11 cellular contexts compared by ENCODE assay signal in the genomic region with DNA sequence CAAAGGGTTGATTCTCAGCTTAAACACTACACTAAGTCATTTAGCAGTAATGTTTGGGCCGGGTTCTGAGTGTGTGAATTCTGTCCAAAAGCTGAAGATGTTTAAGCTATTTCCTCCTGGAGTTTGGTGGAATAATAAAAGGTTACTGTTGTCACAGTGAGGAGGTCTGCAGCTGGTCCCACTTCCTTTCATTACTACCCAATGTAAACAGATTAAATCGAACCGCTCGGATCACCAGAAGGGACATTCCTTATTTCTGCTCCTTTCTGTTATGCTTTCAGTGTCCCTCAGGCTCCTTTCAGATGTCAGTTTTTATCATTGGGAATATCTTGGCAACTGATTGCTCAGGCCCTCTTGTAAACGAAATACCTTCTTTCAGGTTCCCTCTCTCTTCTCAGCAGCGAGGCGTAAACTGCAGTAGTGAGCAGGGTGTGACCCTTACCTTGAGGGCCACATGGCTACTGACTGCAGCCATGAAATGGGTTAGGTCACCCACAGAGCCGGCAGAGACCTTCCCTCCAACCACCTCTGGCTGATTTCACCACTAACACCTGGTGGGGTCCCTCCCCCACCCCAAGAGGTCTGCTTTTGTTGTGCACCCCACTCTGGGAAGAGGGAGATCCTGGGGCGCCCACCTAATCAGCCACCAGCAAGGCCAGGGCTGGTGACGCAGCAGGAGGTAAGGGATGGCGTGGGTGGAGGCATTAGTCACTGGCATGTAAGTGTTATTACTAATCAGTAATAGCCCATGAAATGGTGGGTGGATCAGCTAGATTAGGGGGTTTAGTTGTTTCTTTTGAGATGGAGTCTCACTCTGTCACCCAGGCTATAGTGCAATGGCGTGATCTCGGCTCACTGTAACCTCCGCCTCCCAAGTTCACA.
A peak's percentile ranks its signal among the peaks of the same experiment; 100 is the strongest.
DNase-seq lines count a peak whose midpoint lies in the region; ATAC-seq, FAIRE-seq and TF ChIP-seq lines count a peak whose summit lies in the region.
"Had no signal": no experiment of that assay in that cellular context is flagged by ENCODE, and none has a peak within 500 bp of the region (broad histone marks: within the 10 kb centered on the region; RNA-seq: fewer than 3 reads in every experiment).

No MANE protein-coding gene starts in this region.

- H3K36me3 ChIP-seq in keratinocyte (ENCODE audit: control insufficient read depth in 2 of 2, extremely low read depth in 1 of 2, insufficient read depth in 2 of 2, low read length in 2 of 2) (peaks cover 8 to 14% of the 10 kb centered on the region in 2 experiments), mesendoderm (ENCODE audit: control insufficient read depth, insufficient read depth, low read length) (no peaks in the 10 kb centered on the region)

- no peak overlapping the region for H2BK120ac ChIP-seq in mesendoderm (ENCODE audit: low read depth, low read length)

- H3K9ac ChIP-seq in keratinocyte (ENCODE audit: control insufficient read depth, extremely low read depth, insufficient read depth, low read length) (no peak overlapping the region), mesendoderm (ENCODE audit: low read length) (no peak overlapping the region)
- H3K9ac ChIP-seq: BLaER1 had no signal

- no peak overlapping the region for H3K23ac ChIP-seq in mesendoderm (ENCODE audit: low read length)

- H3K4me1 ChIP-seq in keratinocyte (ENCODE audit: control insufficient read depth, extremely low read depth, insufficient read depth, low read length) (peaks cover 12% of the 10 kb centered on the region), mesendoderm (ENCODE audit: control insufficient read depth, low read depth, low read length) (no peaks in the 10 kb centered on the region)
- H3K4me1 ChIP-seq: BLaER1 had no signal

- no peak overlapping the region for H2AK5ac ChIP-seq in mesendoderm (ENCODE audit: low read length)

- no peak overlapping the region for H3K4me3 ChIP-seq in keratinocyte (ENCODE audit: control insufficient read depth in 2 of 3, extremely low read depth in 1 of 3, insufficient read depth in 2 of 3, low read depth in 1 of 3, low read length in 3 of 3)
- no peak overlapping the region for H3K4me3 ChIP-seq in mesendoderm (ENCODE audit: low read length)
- H3K4me3 ChIP-seq: BLaER1, lung had no signal

- H3K4me2 ChIP-seq in keratinocyte (ENCODE audit: control insufficient read depth, extremely low read depth, insufficient read depth, low read depth, low read length) (peak overlapping the region; percentile 39), mesendoderm (ENCODE audit: low read length) (no peak overlapping the region)
- H3K4me2 ChIP-seq: BLaER1 had no signal

- H4K5ac ChIP-seq in mesendoderm (ENCODE audit: low read length) = no peak overlapping the region

- no peak overlapping the region for H3K4ac ChIP-seq in mesendoderm (ENCODE audit: low read depth, low read length)

- H3K79me2 ChIP-seq in keratinocyte (ENCODE audit: control insufficient read depth, insufficient read depth, low read length) (no peaks in the 10 kb centered on the region), mesendoderm (ENCODE audit: control insufficient read depth, insufficient read depth, low read length) (no peaks in the 10 kb centered on the region)

- H2BK15ac ChIP-seq in mesendoderm (replicated peaks; ENCODE audit: low read depth) = no peak overlapping the region

- H3K9me3 ChIP-seq in keratinocyte (ENCODE audit: control insufficient read depth, low read depth, low read length) = no peaks in the 10 kb centered on the region

- H3K56ac ChIP-seq in mesendoderm (ENCODE audit: low read length) = no peak overlapping the region

- H3K36me3 Mint-ChIP-seq in activated CD8-positive, alpha-beta memory T cell treated with anti-CD3 and anti-CD28 coated beads, Interleukin-2, amount 10 ng/mL, durations not matched to agents 7 days and 5 days = peaks cover 17% of the 10 kb centered on the region
- peaks cover 16% of the 10 kb centered on the region for H3K36me3 Mint-ChIP-seq in stimulated activated effector memory CD8-positive, alpha-beta T cell treated with anti-CD3 and anti-CD28 coated beads, Interleukin-12 subunit alpha, Interleukin-12 subunit beta, amount 100 ng/mL, for 72 hours

- H3K4me3 Mint-ChIP-seq in activated CD8-positive, alpha-beta memory T cell treated with anti-CD3 and anti-CD28 coated beads, Interleukin-2, amount 10 ng/mL, durations not matched to agents 7 days and 5 days = no peak overlapping the region
- no peak overlapping the region for H3K4me3 Mint-ChIP-seq in stimulated activated effector memory CD8-positive, alpha-beta T cell treated with anti-CD3 and anti-CD28 coated beads, Interleukin-12 subunit alpha, Interleukin-12 subunit beta, amount 100 ng/mL, for 72 hours

- FAIRE-seq in keratinocyte (lab: Jason Lieb, UNC) = no peak

- H2BK5ac ChIP-seq in mesendoderm (ENCODE audit: low read length) = no peak overlapping the region

- no peaks in the 10 kb centered on the region for H3K9me3 Mint-ChIP-seq in activated CD8-positive, alpha-beta memory T cell treated with anti-CD3 and anti-CD28 coated beads, Interleukin-2, amount 10 ng/mL, durations not matched to agents 7 days and 5 days (ENCODE audit: low read depth)
- no peaks in the 10 kb centered on the region for H3K9me3 Mint-ChIP-seq in stimulated activated effector memory CD8-positive, alpha-beta T cell treated with anti-CD3 and anti-CD28 coated beads, Interleukin-12 subunit alpha, Interleukin-12 subunit beta, amount 100 ng/mL, for 72 hours

- dilution Hi-C loops in keratinocyte (cut with MboI; ENCODE audit: extremely low pct_ligation_motif_present, low sequenced_read_pairs) = no loop called here

- H3K27ac ChIP-seq in keratinocyte (ENCODE audit: control insufficient read depth, insufficient read depth, low read length) (peak overlapping the region; percentile 70), mesendoderm (ENCODE audit: low read depth, low read length) (no peak overlapping the region)
- H3K27ac ChIP-seq: BLaER1 had no signal

- no peak overlapping the region for H3K27ac Mint-ChIP-seq in activated CD8-positive, alpha-beta memory T cell treated with anti-CD3 and anti-CD28 coated beads, Interleukin-2, amount 10 ng/mL, durations not matched to agents 7 days and 5 days
- H3K27ac Mint-ChIP-seq in stimulated activated effector memory CD8-positive, alpha-beta T cell treated with anti-CD3 and anti-CD28 coated beads, Interleukin-12 subunit alpha, Interleukin-12 subunit beta, amount 100 ng/mL, for 72 hours = peak overlapping the region; percentile 48

- H3K18ac ChIP-seq in mesendoderm (ENCODE audit: low read length) = no peak overlapping the region

- ATAC-seq in activated CD8-positive, alpha-beta memory T cell treated with anti-CD3 and anti-CD28 coated beads, Interleukin-2, amount 10 ng/mL, durations not matched to agents 7 days and 5 days = no peak
- peak; percentile 89 for ATAC-seq in stimulated activated effector memory CD8-positive, alpha-beta T cell treated with anti-CD3 and anti-CD28 coated beads, Interleukin-12 subunit alpha, Interleukin-12 subunit beta, amount 100 ng/mL, for 72 hours

- no peak overlapping the region for H2AFZ ChIP-seq in keratinocyte (ENCODE audit: control insufficient read depth, low read length)

- no peaks in the 10 kb centered on the region for H3K4me1 Mint-ChIP-seq in activated CD8-positive, alpha-beta memory T cell treated with anti-CD3 and anti-CD28 coated beads, Interleukin-2, amount 10 ng/mL, durations not matched to agents 7 days and 5 days
- peaks cover 8% of the 10 kb centered on the region for H3K4me1 Mint-ChIP-seq in stimulated activated effector memory CD8-positive, alpha-beta T cell treated with anti-CD3 and anti-CD28 coated beads, Interleukin-12 subunit alpha, Interleukin-12 subunit beta, amount 100 ng/mL, for 72 hours

- CTCF ChIA-PET in activated CD8-positive, alpha-beta memory T cell treated with anti-CD3 and anti-CD28 coated beads, Interleukin-2, amount 10 ng/mL, durations not matched to agents 7 days and 5 days (lab: Charles Lee) = interaction anchor here (1.0 kb wide), 1 partner anchor 185 kb away, joined by 4 read pairs; no protein-coding TSS in a partner anchor

- TF ChIP-seq CTCF in keratinocyte (optimal IDR thresholded peaks at IDR 0.05 in 1 of 3, IDR thresholded peaks at IDR 0.05 in 1 of 3, conservative IDR thresholded peaks at IDR 0.05 in 1 of 3; ENCODE audit: extremely low read depth in 1 of 3, insufficient read depth in 2 of 3, low read length in 3 of 3) = no peak

- no peaks in the 10 kb centered on the region for H4K20me1 ChIP-seq in keratinocyte (ENCODE audit: control insufficient read depth, extremely low read depth, insufficient read depth, low read length)
- H4K20me1 ChIP-seq: BLaER1 had no signal

- peak; percentile 60 for DNase-seq in activated CD8-positive, alpha-beta memory T cell treated with anti-CD3 and anti-CD28 coated beads for 24 hours
- no peak for DNase-seq in activated CD8-positive, alpha-beta memory T cell treated with anti-CD3 and anti-CD28 coated beads, Interleukin-2, amount 10 ng/mL, durations not matched to agents 7 days and 5 days
- DNase-seq in activated T-cell treated with anti-CD3 and anti-CD28 coated beads, Interleukin-2, amount 50 U/mL, for 48 hours = peak; percentile 32 to 53
- DNase-seq in keratinocyte (ENCODE audit: low read depth, low spot score) (no peak), NCI-H1092 (lab: John Stamatoyannopoulos, UW) (no peak), NOMO-1 treated with dmso at 0.1 percent for 144 hours (lab: John Stamatoyannopoulos, UW; ENCODE audit: unreplicated experiment) (no peak), mesendoderm (no peak)
- no peak for DNase-seq in stimulated activated effector memory CD8-positive, alpha-beta T cell treated with anti-CD3 and anti-CD28 coated beads, Interleukin-12 subunit alpha, Interleukin-12 subunit beta, amount 100 ng/mL, for 72 hours (ENCODE audit: low spot score in 2 of 2)
- DNase-seq: central memory CD4-positive, alpha-beta T cell had no signal

- WGBS in mesendoderm (ENCODE audit: extremely low coverage, insufficient coverage, low lambda C conversion rate) = no CpG with 5 or more reads among the region's 14 CpGs

- no peaks in the 10 kb centered on the region for H3K9me1 ChIP-seq in keratinocyte (ENCODE audit: control insufficient read depth, extremely low read depth, insufficient read depth, low read length)

- H3K27me3 ChIP-seq in keratinocyte (ENCODE audit: control insufficient read depth, extremely low read depth, insufficient read depth, low read length) (no peaks in the 10 kb centered on the region), mesendoderm (ENCODE audit: insufficient read depth, low read length, poor library complexity) (no peaks in the 10 kb centered on the region)
- H3K27me3 ChIP-seq: BLaER1 had no signal

- H3K79me1 ChIP-seq in mesendoderm (ENCODE audit: low read length) = no peaks in the 10 kb centered on the region

- H3K27me3 Mint-ChIP-seq in activated CD8-positive, alpha-beta memory T cell treated with anti-CD3 and anti-CD28 coated beads, Interleukin-2, amount 10 ng/mL, durations not matched to agents 7 days and 5 days = no peaks in the 10 kb centered on the region

- no peak overlapping the region for H4K8ac ChIP-seq in mesendoderm (ENCODE audit: low read depth, low read length)

Comparison
In these comparisons a context has a peak if more than half of its experiments do, and no peak if none do; other contexts are left out.
1. DNase-seq: peak in activated CD8-positive, alpha-beta memory T cell treated with anti-CD3 and anti-CD28 coated beads for 24 hours (single experiment) and activated T-cell treated with anti-CD3 and anti-CD28 coated beads, Interleukin-2, amount 50 U/mL, for 48 hours (2 of 2); none in activated CD8-positive, alpha-beta memory T cell treated with anti-CD3 and anti-CD28 coated beads, Interleukin-2, amount 10 ng/mL, durations not matched to agents 7 days and 5 days (single experiment), keratinocyte (single experiment), stimulated activated effector memory CD8-positive, alpha-beta T cell treated with anti-CD3 and anti-CD28 coated beads, Interleukin-12 subunit alpha, Interleukin-12 subunit beta, amount 100 ng/mL, for 72 hours (0 of 2), NCI-H1092 (single experiment), NOMO-1 treated with dmso at 0.1 percent for 144 hours (single experiment) and mesendoderm (single experiment).